ENCODE assay signal across 19 cellular contexts in the genomic region with DNA sequence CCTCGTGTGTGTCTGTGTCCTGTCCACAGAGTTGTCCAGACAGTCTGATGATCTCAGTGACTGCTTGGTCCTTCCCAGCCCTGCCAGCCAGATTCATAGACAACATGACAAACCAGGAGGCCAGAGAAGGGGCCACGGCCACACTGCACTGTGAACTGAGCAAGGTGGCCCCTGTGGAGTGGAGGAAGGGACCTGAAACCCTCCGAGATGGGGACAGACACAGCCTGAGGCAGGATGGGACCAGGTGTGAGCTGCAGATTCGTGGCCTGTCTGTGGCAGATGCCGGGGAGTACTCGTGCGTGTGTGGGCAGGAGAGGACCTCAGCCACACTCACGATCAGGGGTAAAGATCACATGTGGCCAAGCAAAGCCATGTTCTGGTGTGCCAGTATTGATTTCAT.
"Had no signal": no experiment of that assay in that cellular context is flagged by ENCODE, and none has a peak within 500 bp of the region (broad histone marks: within the 10 kb centered on the region; RNA-seq: fewer than 3 reads in every experiment).

No MANE protein-coding gene starts in this region.

- H3K36me3 ChIP-seq: thyroid gland, uterus had no signal

- DNase-seq: activated CD4-positive, alpha-beta T cell treated with anti-CD3 and anti-CD28 coated beads, Interleukin-2, amount 50 U/mL, for 4 hours; effector memory CD8-positive, alpha-beta T cell; foreskin fibroblast; hippocampal formation; naive B cell; stimulated activated CD4-positive, alpha-beta T cell treated with anti-CD3 and anti-CD28 coated beads, Interleukin-4, amount 100 ng/mL, for 4 hours; SW 1271; T-helper 2 cell; thyroid gland had no signal

- ATAC-seq: effector memory CD8-positive, alpha-beta T cell; mucosa of descending colon; stimulated activated memory B cell treated with anti-CD40 and anti-IgM and Interleukin-4, amounts not matched to agents 10 μg/mL and 1 μg/mL and 100 μg/mL, for 72 hours had no signal

- H3K4me3 ChIP-seq: cardiac muscle cell, mucosa of descending colon, spleen, thyroid gland, uterus had no signal

- H3K27me3 Mint-ChIP-seq: activated naive CD8-positive, alpha-beta T cell; naive B cell; stimulated activated memory B cell treated with anti-CD40 and anti-IgM and Interleukin-4, amounts not matched to agents 10 μg/mL and 1 μg/mL and 100 μg/mL, for 72 hours had no signal

- H3K27me3 ChIP-seq: cardiac muscle cell, spleen, thyroid gland, uterus had no signal

- H3K4me3 Mint-ChIP-seq: activated naive CD8-positive, alpha-beta T cell; effector memory CD8-positive, alpha-beta T cell; memory B cell; stimulated activated memory B cell treated with anti-CD40 and anti-IgM and Interleukin-4, amounts not matched to agents 10 μg/mL and 1 μg/mL and 100 μg/mL, for 72 hours had no signal

- H3K79me2 ChIP-seq: parathyroid adenoma had no signal

- H3K4me1 Mint-ChIP-seq: memory B cell; naive B cell; stimulated activated memory B cell treated with anti-CD40 and anti-IgM and Interleukin-4, amounts not matched to agents 10 μg/mL and 1 μg/mL and 100 μg/mL, for 72 hours had no signal

- H3K9ac ChIP-seq: parathyroid adenoma had no signal

- H3K27ac ChIP-seq: epithelial cell of prostate, parathyroid adenoma, spleen, thyroid gland, uterus had no signal

- H3K4me1 ChIP-seq: parathyroid adenoma, spleen, thyroid gland, uterus had no signal

- H3K27ac Mint-ChIP-seq: activated naive CD8-positive, alpha-beta T cell; activated T-helper 2 cell treated with anti-CD3 and anti-CD28 coated beads, Interferon-gamma antibody, Interleukin-2, Interleukin-4, amounts not matched to agents 10 μg/mL and 5 μg/mL and 100 μg/mL, durations not matched to agents 14 hours and 24 hours and 36 hours; effector memory CD8-positive, alpha-beta T cell; memory B cell; stimulated activated memory B cell treated with anti-CD40 and anti-IgM and Interleukin-4, amounts not matched to agents 10 μg/mL and 1 μg/mL and 100 μg/mL, for 72 hours had no signal

- H3K9me3 ChIP-seq: thyroid gland had no signal

- H2AFZ ChIP-seq: parathyroid adenoma had no signal
